In genomic region chr17:82848022-82848592, GRCh38 we compare ENCODE assay signal across 1 cellular context.
TF ChIP-seq lines count a peak whose summit lies in the region.

No MANE protein-coding gene starts in this region.

TF ChIP-seq in SK-N-SH, 30 proteins besides CTCF, POLR2A, EP300 and RAD21 (continued from another document):
- TF ChIP-seq IRF3 (IDR thresholded peaks at IDR 0.05; ENCODE audit: low read depth, low read length), result no peak
